Comparison of ENCODE assay signal across 29 cellular contexts in genomic region chr11:5556596-5557188, GRCh38. TPM values are rescaled to one million over a fixed set of nuclear protein-coding genes. Genes with fewer than 3 reads are reported as not detected.
"Had no signal": no experiment of that assay in that cellular context is flagged by ENCODE, and none has a peak within 500 bp of the region (broad histone marks: within the 10 kb centered on the region; RNA-seq: fewer than 3 reads in every experiment).

No MANE protein-coding gene starts in this region.

- H3K4me3 ChIP-seq: coronary artery, esophagus squamous epithelium, heart right ventricle, lower lobe of right lung, prostate gland, right atrium auricular region, sigmoid colon, transverse colon, upper lobe of right lung, uterus had no signal

- H3K4me1 ChIP-seq: esophagus squamous epithelium, heart right ventricle, lower lobe of right lung, prostate gland, right atrium auricular region, sigmoid colon, transverse colon, upper lobe of right lung, uterus had no signal

- H3K27me3 ChIP-seq: esophagus squamous epithelium, heart right ventricle, right atrium auricular region, sigmoid colon, transverse colon, upper lobe of right lung, uterus had no signal

- H3K27ac ChIP-seq: coronary artery, esophagus squamous epithelium, heart right ventricle, lower lobe of right lung, prostate gland, right atrium auricular region, sigmoid colon, transverse colon, upper lobe of right lung, uterus had no signal

- DNase-seq: effector memory CD8-positive, alpha-beta T cell; erythroblast; esophagus squamous epithelium; foreskin melanocyte; glutamatergic neuron; heart right ventricle; hippocampal formation; left ventricle myocardium superior; lower lobe of right lung; naive thymus-derived CD8-positive, alpha-beta T cell; nephron progenitor cell; nucleus accumbens; sigmoid colon; stimulated activated CD4-positive, alpha-beta T cell treated with anti-CD3 and anti-CD28 coated beads, Interleukin-2, amount 100 ng/mL, for 48 hours; stimulated activated naive B cell treated with anti-CD40 and anti-IgM and Interleukin-4, amounts not matched to agents 10 μg/mL and 1 μg/mL and 100 μg/mL, for 72 hours; transverse colon; upper lobe of right lung; uterus had no signal

- FAIRE-seq: endometrium, keratinocyte had no signal

- H3K9me3 ChIP-seq: esophagus squamous epithelium, heart right ventricle, lower lobe of right lung, prostate gland, right atrium auricular region, sigmoid colon, transverse colon, upper lobe of right lung, uterus had no signal

- H3K36me3 ChIP-seq: esophagus squamous epithelium, heart right ventricle, lower lobe of right lung, prostate gland, right atrium auricular region, sigmoid colon, transverse colon, upper lobe of right lung, uterus had no signal

- ATAC-seq: effector memory CD8-positive, alpha-beta T cell; heart right ventricle; left ventricle myocardium superior; lower lobe of right lung; naive thymus-derived CD8-positive, alpha-beta T cell; stimulated activated naive B cell treated with anti-CD40 and anti-IgM and Interleukin-4, amounts not matched to agents 10 μg/mL and 1 μg/mL and 100 μg/mL, for 72 hours; upper lobe of right lung had no signal

RNA-seq across cellular contexts. Expression of gene OR52H1, which starts 8.4 kb away (rescaled TPM):
- total RNA-seq: heart right ventricle; left ventricle myocardium superior; mesenteric fat pad; myocyte; naive thymus-derived CD8-positive, alpha-beta T cell; osteocyte; right atrium auricular region had no signal
- polyA plus RNA-seq: heart right ventricle; keratinocyte; naive thymus-derived CD8-positive, alpha-beta T cell; thymus had no signal

RNA-seq across cellular contexts. Expression of gene OR52B6, which starts 24.0 kb away (rescaled TPM):
- total RNA-seq: dermis microvascular lymphatic vessel endothelial cell; esophagus squamous epithelium; heart right ventricle; left ventricle myocardium superior; lower lobe of right lung; mesenteric fat pad; myocyte; naive thymus-derived CD8-positive, alpha-beta T cell; osteocyte; prostate gland; right atrium auricular region; sigmoid colon; skeletal muscle tissue; transverse colon; upper lobe of right lung; uterus had no signal
- polyA plus RNA-seq: heart right ventricle; keratinocyte; naive thymus-derived CD8-positive, alpha-beta T cell; thymus had no signal

RNA-seq across cellular contexts. Expression of gene TRIM6, which starts 39.7 kb away (rescaled TPM):
- total RNA-seq: naive thymus-derived CD8-positive, alpha-beta T cell had no signal
- polyA plus RNA-seq: naive thymus-derived CD8-positive, alpha-beta T cell had no signal

RNA-seq across cellular contexts. Expression of gene UBQLNL, which starts 40.2 kb away (rescaled TPM):
- total RNA-seq: dermis microvascular lymphatic vessel endothelial cell had no signal
- polyA plus RNA-seq: naive thymus-derived CD8-positive, alpha-beta T cell had no signal

RNA-seq across cellular contexts. Expression of gene UBQLN3, which starts 46.9 kb away (rescaled TPM):
- total RNA-seq: dermis microvascular lymphatic vessel endothelial cell, esophagus squamous epithelium, left ventricle myocardium superior, osteocyte, right atrium auricular region had no signal
- polyA plus RNA-seq: heart right ventricle; keratinocyte; naive thymus-derived CD8-positive, alpha-beta T cell; sigmoid colon had no signal
